In genomic region chrX:12962041-12962504, GRCh38 we compare ENCODE assay signal across 13 cellular contexts. TPM values are rescaled to one million over a fixed set of nuclear protein-coding genes. Genes with fewer than 3 reads are reported as not detected.
A peak's percentile ranks its signal among the peaks of the same experiment; 100 is the strongest.
DNase-seq lines count a peak whose midpoint lies in the region; ATAC-seq lines count a peak whose summit lies in the region.
"Had no signal": no experiment of that assay in that cellular context is flagged by ENCODE, and none has a peak within 500 bp of the region (broad histone marks: within the 10 kb centered on the region; RNA-seq: fewer than 3 reads in every experiment).

No MANE protein-coding gene starts in this region.

- POLR2A ChIA-PET in naive thymus-derived CD8-positive, alpha-beta T cell (lab: Charles Lee) = interaction anchor here (17.8 kb wide), 1 partner anchor 14 kb away, joined by 1336 read pairs; the partner anchor contains the start of gene TMSB4X

- H3K9me3 Mint-ChIP-seq in T-helper 1 cell treated with Interleukin-12 subunit alpha and Interleukin-12 subunit beta and Interleukin-4 antibody, amounts not matched to agents 30 μg/mL and 1 μg/mL, for 36 hours = no peaks in the 10 kb centered on the region
- no peaks in the 10 kb centered on the region for H3K9me3 Mint-ChIP-seq in naive thymus-derived CD8-positive, alpha-beta T cell

- peak overlapping the region; percentile 36 for H3K27ac Mint-ChIP-seq in T-helper 1 cell treated with Interleukin-12 subunit alpha and Interleukin-12 subunit beta and Interleukin-4 antibody, amounts not matched to agents 30 μg/mL and 1 μg/mL, for 36 hours
- H3K27ac Mint-ChIP-seq in naive thymus-derived CD8-positive, alpha-beta T cell = peak overlapping the region in 8 of 10 donors; percentile 15 to 96 (median 80)

- H3K27me3 Mint-ChIP-seq in T-helper 1 cell treated with Interleukin-12 subunit alpha and Interleukin-12 subunit beta and Interleukin-4 antibody, amounts not matched to agents 30 μg/mL and 1 μg/mL, for 36 hours (ENCODE audit: low read depth) = no peaks in the 10 kb centered on the region
- H3K27me3 Mint-ChIP-seq in naive thymus-derived CD8-positive, alpha-beta T cell = no peaks in the 10 kb centered on the region

- peaks cover 3% of the 10 kb centered on the region for H3K36me3 Mint-ChIP-seq in T-helper 1 cell treated with Interleukin-12 subunit alpha and Interleukin-12 subunit beta and Interleukin-4 antibody, amounts not matched to agents 30 μg/mL and 1 μg/mL, for 36 hours (ENCODE audit: low read depth)
- H3K36me3 Mint-ChIP-seq in naive thymus-derived CD8-positive, alpha-beta T cell = peaks cover 0 to 6% (median 2%) of the 10 kb centered on the region in 3 donors

- no peak for DNase-seq in T-helper 1 cell
- peak; percentile 15 for DNase-seq in UCSD-AML1 (lab: John Stamatoyannopoulos, UW; ENCODE audit: unreplicated experiment)
- no peak for DNase-seq in naive thymus-derived CD8-positive, alpha-beta T cell
- no peak for DNase-seq in SKM-1 (lab: John Stamatoyannopoulos, UW; ENCODE audit: unreplicated experiment)
- DNase-seq: dorsolateral prefrontal cortex, foreskin fibroblast, NCI-H345 had no signal

- H3K4me1 Mint-ChIP-seq in T-helper 1 cell treated with Interleukin-12 subunit alpha and Interleukin-12 subunit beta and Interleukin-4 antibody, amounts not matched to agents 30 μg/mL and 1 μg/mL, for 36 hours (ENCODE audit: low read depth) = peaks cover 51% of the 10 kb centered on the region
- H3K4me1 Mint-ChIP-seq in naive thymus-derived CD8-positive, alpha-beta T cell = peaks cover 25 to 61% (median 58%) of the 10 kb centered on the region in 4 donors

- peak; percentile 57 for ATAC-seq in GM21825 (IDR thresholded peaks at IDR 0.05; ENCODE audit: unreplicated experiment)
- ATAC-seq in naive thymus-derived CD8-positive, alpha-beta T cell = no peak
- ATAC-seq in GM18498 (IDR thresholded peaks at IDR 0.05; ENCODE audit: unreplicated experiment) = no peak
- ATAC-seq in GM19324 (IDR thresholded peaks at IDR 0.05; ENCODE audit: low FRiP score, unreplicated experiment) = no peak

- peak overlapping the region; percentile 41 for H3K4me3 Mint-ChIP-seq in T-helper 1 cell treated with Interleukin-12 subunit alpha and Interleukin-12 subunit beta and Interleukin-4 antibody, amounts not matched to agents 30 μg/mL and 1 μg/mL, for 36 hours
- H3K4me3 Mint-ChIP-seq in naive thymus-derived CD8-positive, alpha-beta T cell = peak overlapping the region in 5 of 10 donors; percentile 21 to 61 (median 52)

RNA-seq across cellular contexts. Expression of gene TMSB4X, which starts 12.8 kb away (rescaled TPM):
- 1,000 to 10,000 TPM; 4,350 to 4,478 TPM for total RNA-seq in naive thymus-derived CD8-positive, alpha-beta T cell
- polyA plus RNA-seq in naive thymus-derived CD8-positive, alpha-beta T cell = over 10,000 TPM; 23,903 to 30,039 (median 28,786) TPM

RNA-seq across cellular contexts. Expression of gene TLR8, which starts 55.7 kb away (rescaled TPM):
- total RNA-seq in naive thymus-derived CD8-positive, alpha-beta T cell = under 1 TPM; 0.21 to 0.22 TPM
- polyA plus RNA-seq in naive thymus-derived CD8-positive, alpha-beta T cell = not detected
- total RNA-seq: A172, M059J had no signal
